8 cellular contexts compared by ENCODE assay signal in the genomic region with DNA sequence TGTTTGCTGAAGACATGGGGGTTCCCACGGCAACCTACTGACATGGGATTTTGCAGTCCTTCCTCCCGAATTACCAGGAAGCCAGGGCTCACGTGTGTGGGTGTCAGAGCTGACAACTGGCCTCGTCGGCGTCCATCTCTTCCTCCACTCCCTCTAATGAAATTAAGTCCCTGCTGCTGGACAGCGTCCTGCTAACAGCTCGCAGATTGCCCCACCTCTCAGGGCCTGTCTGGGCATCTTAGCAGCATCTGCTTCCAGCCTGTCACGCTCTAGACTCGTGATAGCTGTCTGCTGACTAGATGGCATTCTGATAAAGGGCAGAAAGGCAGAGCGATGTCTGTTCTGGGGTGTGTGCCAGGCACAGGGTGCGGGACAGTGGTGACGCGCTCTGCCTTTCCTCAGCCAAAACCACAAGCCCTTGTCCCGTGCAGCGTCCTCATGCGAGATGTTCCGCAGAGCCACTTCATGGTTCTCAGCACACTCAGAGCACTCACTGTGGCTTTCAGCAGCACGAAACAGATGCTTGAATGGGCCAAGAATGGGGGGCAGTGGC.
A peak's percentile ranks its signal among the peaks of the same experiment; 100 is the strongest.
DNase-seq lines count a peak whose midpoint lies in the region; ATAC-seq and TF ChIP-seq lines count a peak whose summit lies in the region.

No MANE protein-coding gene starts in this region.

- H3K36me3 ChIP-seq in neural cell (ENCODE audit: insufficient read depth, low read length), result no peaks in the 10 kb centered on the region

- H3K4me3 ChIP-seq in neural cell (ENCODE audit: low read length), result peak overlapping the region; percentile 28

- no peaks in the 10 kb centered on the region for H3K9me2 ChIP-seq in neural cell (ENCODE audit: insufficient read depth, low read length)

- no peaks in the 10 kb centered on the region for H3K9me3 ChIP-seq in neural cell (ENCODE audit: low read length)

- ATAC-seq in esophagus mucosa (peak; percentile 76), GM21619 (IDR thresholded peaks at IDR 0.05; ENCODE audit: unreplicated experiment) (no peak), HG02840 (IDR thresholded peaks at IDR 0.05; ENCODE audit: low FRiP score, unreplicated experiment) (no peak)

- no peak for TF ChIP-seq CTCF in neural cell (IDR thresholded peaks at IDR 0.05; ENCODE audit: poor library complexity, severe bottlenecking)

- H3F3A ChIP-seq in neural cell (ENCODE audit: insufficient read depth, low read length, poor library complexity, severe bottlenecking), result no peaks in the 10 kb centered on the region

- no peaks in the 10 kb centered on the region for H4K20me1 ChIP-seq in neural cell (ENCODE audit: insufficient read depth)

- peak overlapping the region; percentile 71 for H3K27ac ChIP-seq in neural cell (ENCODE audit: low read length)

- in situ Hi-C loops in ACHN (cut with HindIII; ENCODE audit: low pct_ligation_motif_present, low pct_unique_long_range_greater_than_20kb, low sequenced_read_pairs), result no loop called here

- H3K9ac ChIP-seq in neural cell (ENCODE audit: low read length), result peak overlapping the region; percentile 56

- H2AFZ ChIP-seq in neural cell (ENCODE audit: low read depth, low read length), result peak overlapping the region; percentile 15

- DNase-seq in ACHN (peak; percentile 64), activated T-cell treated with anti-CD3 and anti-CD28 coated beads for 24 hours (ENCODE audit: low read depth) (peak; percentile 18), superior temporal gyrus (ENCODE audit: extremely low spot score) (peak; percentile 66)

- no peaks in the 10 kb centered on the region for H3K79me2 ChIP-seq in neural cell (replicated peaks; ENCODE audit: insufficient read depth, low read length)

- TF ChIP-seq EP300 in Ishikawa (IDR thresholded peaks at IDR 0.05; ENCODE audit: borderline replicate concordance), result no peak
- TF ChIP-seq EP300 in neural cell (conservative IDR thresholded peaks at IDR 0.05; ENCODE audit: poor library complexity, severe bottlenecking), result peak; percentile 70

- peak overlapping the region; percentile 26 for H3K4me2 ChIP-seq in neural cell (ENCODE audit: low read length)

- TF ChIP-seq RAD21 in Ishikawa (IDR thresholded peaks at IDR 0.05; ENCODE audit: low read depth), result no peak
- peak; percentile 24 for TF ChIP-seq RAD21 in neural cell (conservative IDR thresholded peaks at IDR 0.05)

- no peaks in the 10 kb centered on the region for H3K27me3 ChIP-seq in neural cell (ENCODE audit: insufficient read depth, low read depth, low read length)

TF ChIP-seq in Ishikawa, 13 proteins besides CTCF, POLR2A, EP300 and RAD21:
- TF ChIP-seq ZBTB7A (IDR thresholded peaks at IDR 0.05; ENCODE audit: low read depth), result no peak
- TF ChIP-seq, protein P1, sequence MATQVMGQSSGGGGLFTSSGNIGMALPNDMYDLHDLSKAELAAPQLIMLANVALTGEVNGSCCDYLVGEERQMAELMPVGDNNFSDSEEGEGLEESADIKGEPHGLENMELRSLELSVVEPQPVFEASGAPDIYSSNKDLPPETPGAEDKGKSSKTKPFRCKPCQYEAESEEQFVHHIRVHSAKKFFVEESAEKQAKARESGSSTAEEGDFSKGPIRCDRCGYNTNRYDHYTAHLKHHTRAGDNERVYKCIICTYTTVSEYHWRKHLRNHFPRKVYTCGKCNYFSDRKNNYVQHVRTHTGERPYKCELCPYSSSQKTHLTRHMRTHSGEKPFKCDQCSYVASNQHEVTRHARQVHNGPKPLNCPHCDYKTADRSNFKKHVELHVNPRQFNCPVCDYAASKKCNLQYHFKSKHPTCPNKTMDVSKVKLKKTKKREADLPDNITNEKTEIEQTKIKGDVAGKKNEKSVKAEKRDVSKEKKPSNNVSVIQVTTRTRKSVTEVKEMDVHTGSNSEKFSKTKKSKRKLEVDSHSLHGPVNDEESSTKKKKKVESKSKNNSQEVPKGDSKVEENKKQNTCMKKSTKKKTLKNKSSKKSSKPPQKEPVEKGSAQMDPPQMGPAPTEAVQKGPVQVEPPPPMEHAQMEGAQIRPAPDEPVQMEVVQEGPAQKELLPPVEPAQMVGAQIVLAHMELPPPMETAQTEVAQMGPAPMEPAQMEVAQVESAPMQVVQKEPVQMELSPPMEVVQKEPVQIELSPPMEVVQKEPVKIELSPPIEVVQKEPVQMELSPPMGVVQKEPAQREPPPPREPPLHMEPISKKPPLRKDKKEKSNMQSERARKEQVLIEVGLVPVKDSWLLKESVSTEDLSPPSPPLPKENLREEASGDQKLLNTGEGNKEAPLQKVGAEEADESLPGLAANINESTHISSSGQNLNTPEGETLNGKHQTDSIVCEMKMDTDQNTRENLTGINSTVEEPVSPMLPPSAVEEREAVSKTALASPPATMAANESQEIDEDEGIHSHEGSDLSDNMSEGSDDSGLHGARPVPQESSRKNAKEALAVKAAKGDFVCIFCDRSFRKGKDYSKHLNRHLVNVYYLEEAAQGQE (IDR thresholded peaks at IDR 0.05; ENCODE audit: low read depth), result peak; percentile 75

TF ChIP-seq in neural cell, 6 proteins besides CTCF, POLR2A, EP300 and RAD21:
- TF ChIP-seq, protein P1 (IDR thresholded peaks at IDR 0.05; ENCODE audit: borderline replicate concordance), result no peak
- TF ChIP-seq TAF1 (IDR thresholded peaks at IDR 0.05; ENCODE audit: low read depth) (no peak), POLR2AphosphoS5 (IDR thresholded peaks at IDR 0.05) (peak; percentile 53), SMC3 (conservative IDR thresholded peaks at IDR 0.05; ENCODE audit: poor library complexity) (no peak), MXI1 (conservative IDR thresholded peaks at IDR 0.05; ENCODE audit: poor library complexity, severe bottlenecking) (peak; percentile 44), EZH2 (IDR thresholded peaks at IDR 0.05; ENCODE audit: borderline replicate concordance, insufficient read depth, low read length, poor library complexity, severe bottlenecking) (no peak)
